ENCODE assay signal across 8 cellular contexts in genomic region chr4:16083217-16084191, GRCh38. TPM values are rescaled to one million over a fixed set of nuclear protein-coding genes. Genes with fewer than 3 reads are reported as not detected.
DNase-seq lines count a peak whose midpoint lies in the region; ATAC-seq, FAIRE-seq and TF ChIP-seq lines count a peak whose summit lies in the region.

TSS of gene PROM1 (minus strand) at chr4:16084023. CDS start at chr4:16075906, 8,117 bp downstream.

- H3K27me3 ChIP-seq in GM23338 (ENCODE audit: insufficient read depth): peaks cover 49% of the 10 kb centered on the region
- H3K27me3 ChIP-seq in Peyer's patch: no peaks in the 10 kb centered on the region
- H3K27me3 ChIP-seq in gastroesophageal sphincter: peaks cover 67% of the 10 kb centered on the region
- H3K27me3 ChIP-seq in neutrophil: peaks cover 50% of the 10 kb centered on the region

- TF ChIP-seq POLR2A in Peyer's patch (IDR thresholded peaks at IDR 0.05): no peak
- TF ChIP-seq POLR2A in gastroesophageal sphincter (IDR thresholded peaks at IDR 0.05): no peak

- H4K20me1 ChIP-seq in GM23338 (replicated peaks; ENCODE audit: insufficient read depth): 0 out of 2 replicates have a peak, but pooled peaks cover 9% of the 10 kb centered on the region

- H3K4me3 ChIP-seq in GM23338 (peak within 1 kb of the TSS; percentile 93), Peyer's patch (peak within 1 kb of the TSS; percentile 27 to 76 (median 48)), gastroesophageal sphincter (peak within 1 kb of the TSS; percentile 24 to 52), neutrophil (ENCODE audit: low read depth in 1 of 2, low read length in 1 of 2) (peak within 1 kb of the TSS; percentile 53 to 63)

- H3K4me1 ChIP-seq in GM23338 (ENCODE audit: insufficient read depth) (peaks cover 34% of the 10 kb centered on the region), Peyer's patch (no peaks in the 10 kb centered on the region), gastroesophageal sphincter (peaks cover 0 to 22% (median 18%) of the 10 kb centered on the region in 3 donors), neutrophil (ENCODE audit: control insufficient read depth in 1 of 2, insufficient read depth in 1 of 2, low read depth in 1 of 2, low read length in 1 of 2) (peaks cover 22 to 29% of the 10 kb centered on the region in 2 experiments)

- no peaks in the 10 kb centered on the region for H3K9me2 ChIP-seq in GM23338 (ENCODE audit: insufficient read depth)

- H3K4me2 ChIP-seq in GM23338: peak within 1 kb of the TSS; percentile 97

- TF ChIP-seq CTCF in GM23338 (conservative IDR thresholded peaks at IDR 0.05; ENCODE audit: low read depth in 2 of 2): no peak
- no peak for TF ChIP-seq CTCF in Peyer's patch (IDR thresholded peaks at IDR 0.05)
- TF ChIP-seq CTCF in gastroesophageal sphincter (IDR thresholded peaks at IDR 0.05): no peak
- no peak for TF ChIP-seq CTCF in neutrophil (IDR thresholded peaks at IDR 0.05)

- H3K9me3 ChIP-seq in Peyer's patch: no peaks in the 10 kb centered on the region
- H3K9me3 ChIP-seq in gastroesophageal sphincter: peaks cover 0 to 27% (median 0%) of the 10 kb centered on the region in 3 donors
- no peaks in the 10 kb centered on the region for H3K9me3 ChIP-seq in neutrophil

- H3K9me3 Mint-ChIP-seq in GM23338: no peaks in the 10 kb centered on the region

- ATAC-seq in GM23338 (peak; percentile 68), gastroesophageal sphincter (peak; percentile 28), GM18873 (IDR thresholded peaks at IDR 0.05; ENCODE audit: low FRiP score, unreplicated experiment) (no peak), GM21737 (IDR thresholded peaks at IDR 0.05; ENCODE audit: unreplicated experiment) (no peak)

- 20% methylated on average over 9 of the region's 83 CpGs; no CpG with 5 or more reads in 1 of the 2 donors for WGBS in gastroesophageal sphincter (ENCODE audit: low coverage in 1 of 2), 2 donors

- H3K4me1 Mint-ChIP-seq in GM23338: peaks cover 39% of the 10 kb centered on the region

- H3K4me3 Mint-ChIP-seq in GM23338: peak within 1 kb of the TSS; percentile 84

- H3K27ac ChIP-seq in GM23338 (ENCODE audit: low read depth) (peak within 1 kb of the TSS; percentile 50; the same call in 1 of the 2 replicates), Peyer's patch (peak within 1 kb of the TSS in 3 of 4 donors; percentile 21 to 73 (median 65)), gastroesophageal sphincter (peak within 1 kb of the TSS in 1 of 4 donors; percentile 40), neutrophil (no peak within 1 kb of the TSS)

- H3K36me3 ChIP-seq in GM23338 (ENCODE audit: insufficient read depth) (peaks cover 5% of the 10 kb centered on the region; the same call in 1 of the 2 replicates), Peyer's patch (no peaks in the 10 kb centered on the region), gastroesophageal sphincter (no peaks in the 10 kb centered on the region), neutrophil (no peaks in the 10 kb centered on the region)

- H3K36me3 Mint-ChIP-seq in GM23338 (ENCODE audit: low read depth): peaks cover 17% of the 10 kb centered on the region

- H3F3A ChIP-seq in GM23338 (replicated peaks; ENCODE audit: low read depth): no peaks in the 10 kb centered on the region; the same call in 1 of the 2 replicates

- H3K79me2 ChIP-seq in GM23338 (replicated peaks; ENCODE audit: insufficient read depth): peaks cover 37% of the 10 kb centered on the region

- no peak for FAIRE-seq in HTR-8/SVneo (lab: Jason Lieb, UNC)

- TF ChIP-seq EP300 in gastroesophageal sphincter (IDR thresholded peaks at IDR 0.05): no peak

- H3K27ac Mint-ChIP-seq in GM23338: peak within 1 kb of the TSS; percentile 86

- DNase-seq in GM23338 (ENCODE audit: low spot score) (peak; percentile 82), Peyer's patch (peak in 2 of 3 donors; percentile 62 to 74), HTR-8/SVneo (ENCODE audit: insufficient read length, low spot score) (no peak), MV-4-11 (lab: John Stamatoyannopoulos, UW) (no peak)

- H2AFZ ChIP-seq in GM23338: peak within 1 kb of the TSS; percentile 83

- peaks cover 18% of the 10 kb centered on the region for H3K27me3 Mint-ChIP-seq in GM23338 (ENCODE audit: insufficient read depth, low read depth, poor library complexity)

TF ChIP-seq in GM23338, 12 proteins besides CTCF, POLR2A, EP300 and RAD21:
- TF ChIP-seq, protein P1, sequence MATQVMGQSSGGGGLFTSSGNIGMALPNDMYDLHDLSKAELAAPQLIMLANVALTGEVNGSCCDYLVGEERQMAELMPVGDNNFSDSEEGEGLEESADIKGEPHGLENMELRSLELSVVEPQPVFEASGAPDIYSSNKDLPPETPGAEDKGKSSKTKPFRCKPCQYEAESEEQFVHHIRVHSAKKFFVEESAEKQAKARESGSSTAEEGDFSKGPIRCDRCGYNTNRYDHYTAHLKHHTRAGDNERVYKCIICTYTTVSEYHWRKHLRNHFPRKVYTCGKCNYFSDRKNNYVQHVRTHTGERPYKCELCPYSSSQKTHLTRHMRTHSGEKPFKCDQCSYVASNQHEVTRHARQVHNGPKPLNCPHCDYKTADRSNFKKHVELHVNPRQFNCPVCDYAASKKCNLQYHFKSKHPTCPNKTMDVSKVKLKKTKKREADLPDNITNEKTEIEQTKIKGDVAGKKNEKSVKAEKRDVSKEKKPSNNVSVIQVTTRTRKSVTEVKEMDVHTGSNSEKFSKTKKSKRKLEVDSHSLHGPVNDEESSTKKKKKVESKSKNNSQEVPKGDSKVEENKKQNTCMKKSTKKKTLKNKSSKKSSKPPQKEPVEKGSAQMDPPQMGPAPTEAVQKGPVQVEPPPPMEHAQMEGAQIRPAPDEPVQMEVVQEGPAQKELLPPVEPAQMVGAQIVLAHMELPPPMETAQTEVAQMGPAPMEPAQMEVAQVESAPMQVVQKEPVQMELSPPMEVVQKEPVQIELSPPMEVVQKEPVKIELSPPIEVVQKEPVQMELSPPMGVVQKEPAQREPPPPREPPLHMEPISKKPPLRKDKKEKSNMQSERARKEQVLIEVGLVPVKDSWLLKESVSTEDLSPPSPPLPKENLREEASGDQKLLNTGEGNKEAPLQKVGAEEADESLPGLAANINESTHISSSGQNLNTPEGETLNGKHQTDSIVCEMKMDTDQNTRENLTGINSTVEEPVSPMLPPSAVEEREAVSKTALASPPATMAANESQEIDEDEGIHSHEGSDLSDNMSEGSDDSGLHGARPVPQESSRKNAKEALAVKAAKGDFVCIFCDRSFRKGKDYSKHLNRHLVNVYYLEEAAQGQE (IDR thresholded peaks at IDR 0.05; ENCODE audit: unreplicated experiment): peak; percentile 59
- TF ChIP-seq CREB1 (CRISPR knock-in tag; IDR thresholded peaks at IDR 0.05; ENCODE audit: low read depth) (peak; percentile 61; the same call in 1 of the 2 replicates), EZH2 (IDR thresholded peaks at IDR 0.05; ENCODE audit: low read depth, unreplicated experiment) (no peak), POLR2AphosphoS5 (IDR thresholded peaks at IDR 0.05; ENCODE audit: low read depth) (peak; percentile 32; the same call in 1 of the 2 replicates)

RNA-seq across cellular contexts. Expression of gene PROM1, which starts in this region (rescaled TPM):
- 66.6 and 70.3 TPM in 2 replicates for total RNA-seq in GM23338 (2014; rRNA removed; shearing (Covaris generic))
- polyA plus RNA-seq in GM23338 (2016; fragmentation: Nextera tagmentation; extraction: Ambion mirVana): 30.6 and 36.6 TPM in 2 replicates
- total RNA-seq in Peyer's patch (100 to 1,000 TPM in 1 of 4 donors, 10 to 100 TPM in 3; 33.8 to 128 (median 58.9) TPM), gastroesophageal sphincter (10 to 100 TPM in 1 of 4 donors, 1 to 10 TPM in 2, under 1 TPM in 1; 0.94 to 16.3 (median 4.4) TPM)

Comparison
In these comparisons a context has a peak if more than half of its experiments do, and no peak if none do; other contexts are left out.
1. ATAC-seq: peak in GM23338 (single experiment) and gastroesophageal sphincter (single experiment); none in GM18873 (single experiment) and GM21737 (single experiment).
2. DNase-seq: peak in GM23338 (single experiment) and Peyer's patch (2 of 3); none in HTR-8/SVneo (single experiment) and MV-4-11 (single experiment).
3. H3K4me3 ChIP-seq: peak in every context shown above with its lines; median percentile 93 in GM23338; 58 in neutrophil; 48 in Peyer's patch; 38 in gastroesophageal sphincter.